Comparison of ENCODE assay signal across 1 cellular context in genomic region chr7:42152353-42153205, GRCh38.
TF ChIP-seq lines count a peak whose summit lies in the region.

No MANE protein-coding gene starts in this region.

TF ChIP-seq in HEK293, 187 proteins besides CTCF, POLR2A, EP300 and RAD21 (continued from another document and continues in another):
- TF ChIP-seq, protein P1, sequence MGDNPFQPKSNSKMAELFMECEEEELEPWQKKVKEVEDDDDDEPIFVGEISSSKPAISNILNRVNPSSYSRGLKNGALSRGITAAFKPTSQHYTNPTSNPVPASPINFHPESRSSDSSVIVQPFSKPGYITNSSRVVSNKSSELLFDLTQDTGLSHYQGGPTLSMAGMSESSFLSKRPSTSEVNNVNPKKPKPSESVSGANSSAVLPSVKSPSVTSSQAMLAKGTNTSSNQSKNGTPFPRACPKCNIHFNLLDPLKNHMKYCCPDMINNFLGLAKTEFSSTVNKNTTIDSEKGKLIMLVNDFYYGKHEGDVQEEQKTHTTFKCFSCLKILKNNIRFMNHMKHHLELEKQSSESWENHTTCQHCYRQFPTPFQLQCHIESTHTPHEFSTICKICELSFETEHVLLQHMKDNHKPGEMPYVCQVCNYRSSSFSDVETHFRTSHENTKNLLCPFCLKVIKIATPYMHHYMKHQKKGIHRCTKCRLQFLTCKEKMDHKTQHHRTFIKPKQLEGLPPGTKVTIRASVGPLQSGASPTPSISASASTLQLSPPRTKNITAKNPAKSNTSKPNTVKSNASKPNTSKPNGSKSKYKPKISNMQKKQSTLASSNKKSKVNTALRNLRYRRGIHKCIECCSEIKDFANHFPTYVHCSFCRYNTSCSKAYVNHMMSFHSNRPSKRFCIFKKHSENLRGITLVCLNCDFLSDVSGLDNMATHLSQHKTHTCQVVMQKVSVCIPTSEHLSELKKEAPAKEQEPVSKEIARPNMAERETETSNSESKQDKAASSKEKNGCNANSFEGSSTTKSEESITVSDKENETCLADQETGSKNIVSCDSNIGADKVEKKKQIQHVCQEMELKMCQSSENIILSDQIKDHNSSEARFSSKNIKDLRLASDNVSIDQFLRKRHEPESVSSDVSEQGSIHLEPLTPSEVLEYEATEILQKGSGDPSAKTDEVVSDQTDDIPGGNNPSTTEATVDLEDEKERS (tag by site-specific recombination; IDR thresholded peaks at IDR 0.05): no peak
- peak; percentile 74; the same call in 1 of the 2 replicates for TF ChIP-seq TSHZ1 (tag by site-specific recombination; IDR thresholded peaks at IDR 0.05; ENCODE audit: borderline replicate concordance)
- TF ChIP-seq ZNF843 (tag by site-specific recombination; IDR thresholded peaks at IDR 0.05): peak; percentile 99
- TF ChIP-seq YY1 (tag by site-specific recombination; IDR thresholded peaks at IDR 0.05): peak; percentile 61
- no peak for TF ChIP-seq ZNF114 (tag by site-specific recombination; IDR thresholded peaks at IDR 0.05)
- no peak for TF ChIP-seq SP3 (tag by site-specific recombination; IDR thresholded peaks at IDR 0.05)
- no peak for TF ChIP-seq MEIS1 (CRISPR knock-in tag; IDR thresholded peaks at IDR 0.05; ENCODE audit: borderline replicate concordance)
- TF ChIP-seq TRIM28 (IDR thresholded peaks at IDR 0.05; ENCODE audit: borderline replicate concordance, low read length): peak; percentile 82
- TF ChIP-seq ZNF362 (tag by site-specific recombination; IDR thresholded peaks at IDR 0.05): no peak
- TF ChIP-seq ZNF302 (tag by site-specific recombination; IDR thresholded peaks at IDR 0.05; ENCODE audit: low read depth): no peak
- no peak for TF ChIP-seq ZBTB7A (tag by site-specific recombination; IDR thresholded peaks at IDR 0.05; ENCODE audit: low read depth)
- TF ChIP-seq OVOL3 (tag by site-specific recombination; IDR thresholded peaks at IDR 0.05): peak; percentile 88
- TF ChIP-seq, protein P2, sequence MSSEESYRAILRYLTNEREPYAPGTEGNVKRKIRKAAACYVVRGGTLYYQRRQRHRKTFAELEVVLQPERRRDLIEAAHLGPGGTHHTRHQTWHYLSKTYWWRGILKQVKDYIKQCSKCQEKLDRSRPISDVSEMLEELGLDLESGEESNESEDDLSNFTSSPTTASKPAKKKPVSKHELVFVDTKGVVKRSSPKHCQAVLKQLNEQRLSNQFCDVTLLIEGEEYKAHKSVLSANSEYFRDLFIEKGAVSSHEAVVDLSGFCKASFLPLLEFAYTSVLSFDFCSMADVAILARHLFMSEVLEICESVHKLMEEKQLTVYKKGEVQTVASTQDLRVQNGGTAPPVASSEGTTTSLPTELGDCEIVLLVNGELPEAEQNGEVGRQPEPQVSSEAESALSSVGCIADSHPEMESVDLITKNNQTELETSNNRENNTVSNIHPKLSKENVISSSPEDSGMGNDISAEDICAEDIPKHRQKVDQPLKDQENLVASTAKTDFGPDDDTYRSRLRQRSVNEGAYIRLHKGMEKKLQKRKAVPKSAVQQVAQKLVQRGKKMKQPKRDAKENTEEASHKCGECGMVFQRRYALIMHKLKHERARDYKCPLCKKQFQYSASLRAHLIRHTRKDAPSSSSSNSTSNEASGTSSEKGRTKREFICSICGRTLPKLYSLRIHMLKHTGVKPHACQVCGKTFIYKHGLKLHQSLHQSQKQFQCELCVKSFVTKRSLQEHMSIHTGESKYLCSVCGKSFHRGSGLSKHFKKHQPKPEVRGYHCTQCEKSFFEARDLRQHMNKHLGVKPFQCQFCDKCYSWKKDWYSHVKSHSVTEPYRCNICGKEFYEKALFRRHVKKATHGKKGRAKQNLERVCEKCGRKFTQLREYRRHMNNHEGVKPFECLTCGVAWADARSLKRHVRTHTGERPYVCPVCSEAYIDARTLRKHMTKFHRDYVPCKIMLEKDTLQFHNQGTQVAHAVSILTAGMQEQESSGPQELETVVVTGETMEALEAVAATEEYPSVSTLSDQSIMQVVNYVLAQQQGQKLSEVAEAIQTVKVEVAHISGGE (tag by site-specific recombination; conservative IDR thresholded peaks at IDR 0.05; ENCODE audit: low read depth): no peak
- TF ChIP-seq BCL6B (tag by site-specific recombination; IDR thresholded peaks at IDR 0.05): peak; percentile 58; the same call in 1 of the 2 replicates
- no peak; the same call in 1 of the 2 replicates for TF ChIP-seq ZNF10 (tag by site-specific recombination; IDR thresholded peaks at IDR 0.05)
- TF ChIP-seq ZNF558 (tag by site-specific recombination; IDR thresholded peaks at IDR 0.05): no peak
- no peak for TF ChIP-seq ZNF626 (tag by site-specific recombination; IDR thresholded peaks at IDR 0.05)
- TF ChIP-seq, protein P3, sequence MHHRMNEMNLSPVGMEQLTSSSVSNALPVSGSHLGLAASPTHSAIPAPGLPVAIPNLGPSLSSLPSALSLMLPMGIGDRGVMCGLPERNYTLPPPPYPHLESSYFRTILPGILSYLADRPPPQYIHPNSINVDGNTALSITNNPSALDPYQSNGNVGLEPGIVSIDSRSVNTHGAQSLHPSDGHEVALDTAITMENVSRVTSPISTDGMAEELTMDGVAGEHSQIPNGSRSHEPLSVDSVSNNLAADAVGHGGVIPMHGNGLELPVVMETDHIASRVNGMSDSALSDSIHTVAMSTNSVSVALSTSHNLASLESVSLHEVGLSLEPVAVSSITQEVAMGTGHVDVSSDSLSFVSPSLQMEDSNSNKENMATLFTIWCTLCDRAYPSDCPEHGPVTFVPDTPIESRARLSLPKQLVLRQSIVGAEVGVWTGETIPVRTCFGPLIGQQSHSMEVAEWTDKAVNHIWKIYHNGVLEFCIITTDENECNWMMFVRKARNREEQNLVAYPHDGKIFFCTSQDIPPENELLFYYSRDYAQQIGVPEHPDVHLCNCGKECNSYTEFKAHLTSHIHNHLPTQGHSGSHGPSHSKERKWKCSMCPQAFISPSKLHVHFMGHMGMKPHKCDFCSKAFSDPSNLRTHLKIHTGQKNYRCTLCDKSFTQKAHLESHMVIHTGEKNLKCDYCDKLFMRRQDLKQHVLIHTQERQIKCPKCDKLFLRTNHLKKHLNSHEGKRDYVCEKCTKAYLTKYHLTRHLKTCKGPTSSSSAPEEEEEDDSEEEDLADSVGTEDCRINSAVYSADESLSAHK (tag by site-specific recombination; IDR thresholded peaks at IDR 0.05): peak; percentile 95
- TF ChIP-seq EGR2 (tag by site-specific recombination; IDR thresholded peaks at IDR 0.05; ENCODE audit: low read depth): no peak
- peak; percentile 86 for TF ChIP-seq ZBTB44 (tag by site-specific recombination; IDR thresholded peaks at IDR 0.05)
- TF ChIP-seq GLI4 (tag by site-specific recombination; IDR thresholded peaks at IDR 0.05): no peak
- peak; percentile 88 for TF ChIP-seq ZNF596 (tag by site-specific recombination; IDR thresholded peaks at IDR 0.05)
- TF ChIP-seq ZBTB20 (tag by site-specific recombination; IDR thresholded peaks at IDR 0.05): peak; percentile 93
- peak; percentile 61; the same call in 1 of the 2 replicates for TF ChIP-seq ZSCAN16 (tag by site-specific recombination; IDR thresholded peaks at IDR 0.05)
- peak; percentile 75; the same call in 1 of the 2 replicates for TF ChIP-seq ZNF561 (tag by site-specific recombination; IDR thresholded peaks at IDR 0.05; ENCODE audit: borderline replicate concordance)
- TF ChIP-seq ZNF473 (tag by site-specific recombination; IDR thresholded peaks at IDR 0.05): no peak
- no peak for TF ChIP-seq ZNF624 (tag by site-specific recombination; IDR thresholded peaks at IDR 0.05)
- TF ChIP-seq, protein P4, sequence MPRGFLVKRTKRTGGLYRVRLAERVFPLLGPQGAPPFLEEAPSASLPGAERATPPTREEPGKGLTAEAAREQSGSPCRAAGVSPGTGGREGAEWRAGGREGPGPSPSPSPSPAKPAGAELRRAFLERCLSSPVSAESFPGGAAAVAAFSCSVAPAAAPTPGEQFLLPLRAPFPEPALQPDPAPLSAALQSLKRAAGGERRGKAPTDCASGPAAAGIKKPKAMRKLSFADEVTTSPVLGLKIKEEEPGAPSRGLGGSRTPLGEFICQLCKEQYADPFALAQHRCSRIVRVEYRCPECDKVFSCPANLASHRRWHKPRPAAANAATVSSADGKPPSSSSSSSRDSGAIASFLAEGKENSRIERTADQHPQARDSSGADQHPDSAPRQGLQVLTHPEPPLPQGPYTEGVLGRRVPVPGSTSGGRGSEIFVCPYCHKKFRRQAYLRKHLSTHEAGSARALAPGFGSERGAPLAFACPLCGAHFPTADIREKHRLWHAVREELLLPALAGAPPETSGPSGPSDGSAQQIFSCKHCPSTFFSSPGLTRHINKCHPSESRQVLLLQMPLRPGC (tag by site-specific recombination; IDR thresholded peaks at IDR 0.05): peak; percentile 91
- no peak for TF ChIP-seq ZNF112 (tag by site-specific recombination; IDR thresholded peaks at IDR 0.05)
- TF ChIP-seq ZNF521 (tag by site-specific recombination; IDR thresholded peaks at IDR 0.05): no peak
- TF ChIP-seq GLI2 (tag by site-specific recombination; IDR thresholded peaks at IDR 0.05; ENCODE audit: borderline replicate concordance, low read depth): peak; percentile 93
- peak; percentile 72 for TF ChIP-seq ZNF341 (tag by site-specific recombination; IDR thresholded peaks at IDR 0.05; ENCODE audit: low read depth)
- no peak; the same call in 1 of the 2 replicates for TF ChIP-seq ZSCAN5A (tag by site-specific recombination; IDR thresholded peaks at IDR 0.05)
- peak; percentile 84 for TF ChIP-seq MZF1 (tag by site-specific recombination; IDR thresholded peaks at IDR 0.05; ENCODE audit: borderline replicate concordance)
- TF ChIP-seq ZNF202 (tag by site-specific recombination; IDR thresholded peaks at IDR 0.05; ENCODE audit: borderline replicate concordance): no peak
- TF ChIP-seq ZNF324 (tag by site-specific recombination; IDR thresholded peaks at IDR 0.05): 0 out of 2 replicates have a peak, but pooled peaks have one; percentile 36
- TF ChIP-seq KLF7 (tag by site-specific recombination; IDR thresholded peaks at IDR 0.05; ENCODE audit: borderline replicate concordance): peak; percentile 69; the same call in 1 of the 2 replicates
- peak; percentile 78 for TF ChIP-seq TCF7L2 (IDR thresholded peaks at IDR 0.05; ENCODE audit: borderline replicate concordance, low read depth, low read length)
